In genomic region chr1:178275553-178275952, GRCh38 we compare ENCODE assay signal across 19 cellular contexts.
DNase-seq lines count a peak whose midpoint lies in the region; ATAC-seq, FAIRE-seq and TF ChIP-seq lines count a peak whose summit lies in the region.
"Had no signal": no experiment of that assay in that cellular context is flagged by ENCODE, and none has a peak within 500 bp of the region (broad histone marks: within the 10 kb centered on the region; RNA-seq: fewer than 3 reads in every experiment).

No MANE protein-coding gene starts in this region.

- no peak overlapping the region for H3K4me3 Mint-ChIP-seq in CD4-positive, alpha-beta T cell
- H3K4me3 Mint-ChIP-seq: activated naive CD4-positive, alpha-beta T cell treated with anti-CD3 and anti-CD28 coated beads, Interleukin-2, amount 10 ng/mL, durations not matched to agents 7 days and 5 days; brain; type B pancreatic cell had no signal

- no peak overlapping the region for H3K4me3 ChIP-seq in bronchial epithelial cell (ENCODE audit: low read depth, low read length)
- H3K4me3 ChIP-seq: pancreas, Peyer's patch had no signal

- no peaks in the 10 kb centered on the region for H3K36me3 ChIP-seq in bronchial epithelial cell (ENCODE audit: control insufficient read depth, insufficient read depth, low read length)
- H3K36me3 ChIP-seq: pancreas, Peyer's patch had no signal

- ATAC-seq in GM19397 (IDR thresholded peaks at IDR 0.05; ENCODE audit: unreplicated experiment): no peak
- no peak for ATAC-seq in CD4-positive, alpha-beta T cell (ENCODE audit: poor library complexity)
- ATAC-seq: activated CD4-positive, CD25-positive, alpha-beta regulatory T cell treated with anti-CD3 and anti-CD28 coated beads, Interleukin-2, amount 50 U/mL, for 24 hours had no signal

- intact Hi-C loops in CD4-positive, alpha-beta T cell (cut with DNase I, micrococcal nuclease): no loop called here

- POLR2A ChIA-PET in CD4-positive, alpha-beta T cell (lab: Charles Lee): interaction anchor here (0.6 kb wide), 1 partner anchor 388 kb away, joined by 3 read pairs; no protein-coding TSS in a partner anchor

- H3K9me3 ChIP-seq in CD4-positive, alpha-beta T cell (ENCODE audit: control insufficient read depth, low read length): peaks cover 3% of the 10 kb centered on the region
- H3K9me3 ChIP-seq: pancreas, Peyer's patch had no signal

- H3K27ac ChIP-seq in CD4-positive, alpha-beta T cell (ENCODE audit: low read depth, low read length): no peak overlapping the region
- H3K27ac ChIP-seq: pancreas, Peyer's patch had no signal

- no peaks in the 10 kb centered on the region for H3K4me1 Mint-ChIP-seq in CD4-positive, alpha-beta T cell (ENCODE audit: low read depth)
- H3K4me1 Mint-ChIP-seq: activated naive CD4-positive, alpha-beta T cell treated with anti-CD3 and anti-CD28 coated beads, Interleukin-2, amount 10 ng/mL, durations not matched to agents 7 days and 5 days had no signal

- CTCF ChIA-PET in CD4-positive, alpha-beta T cell (lab: Charles Lee): no interaction called here

- no peak for FAIRE-seq in bronchial epithelial cell (lab: Jason Lieb, UNC)
- FAIRE-seq: pancreas, small intestine had no signal

- H3K36me3 Mint-ChIP-seq in CD4-positive, alpha-beta T cell (ENCODE audit: low read depth): no peaks in the 10 kb centered on the region
- H3K36me3 Mint-ChIP-seq: activated naive CD4-positive, alpha-beta T cell treated with anti-CD3 and anti-CD28 coated beads, Interleukin-2, amount 10 ng/mL, durations not matched to agents 7 days and 5 days; type B pancreatic cell had no signal

- no peaks in the 10 kb centered on the region for H3K27me3 Mint-ChIP-seq in CD4-positive, alpha-beta T cell
- H3K27me3 Mint-ChIP-seq: activated naive CD4-positive, alpha-beta T cell treated with anti-CD3 and anti-CD28 coated beads, Interleukin-2, amount 10 ng/mL, durations not matched to agents 7 days and 5 days; brain; type B pancreatic cell had no signal

- DNase-seq in Daoy (ENCODE audit: low read depth): peak; percentile 9
- peak; percentile 37 for DNase-seq in KBM-7
- DNase-seq in bronchial epithelial cell (ENCODE audit: low read depth): peak; percentile 58
- DNase-seq in kidney tubule cell (ENCODE audit: low spot score): peak; percentile 60
- no peak for DNase-seq in NCI-H1417 (lab: John Stamatoyannopoulos, UW)
- DNase-seq in CD4-positive, alpha-beta T cell: no peak
- DNase-seq in OCI-M2 (lab: John Stamatoyannopoulos, UW; ENCODE audit: unreplicated experiment): no peak
- DNase-seq: activated CD8-positive, alpha-beta memory T cell treated with anti-CD3 and anti-CD28 coated beads, Interleukin-2, amount 50 U/mL, for 4 hours; activated naive CD4-positive, alpha-beta T cell treated with anti-CD3 and anti-CD28 coated beads, Interleukin-2, amount 10 ng/mL, durations not matched to agents 7 days and 5 days; NCI-H1694 treated with DMSO at 0.1 percent for 48 hours; pancreas; Peyer's patch; small intestine; stimulated activated naive CD4-positive, alpha-beta T cell; T-helper 1 cell had no signal

- in situ Hi-C loops in KBM-7 (cut with MboI; ENCODE audit: low pct_unique_long_range_greater_than_20kb, low sequenced_read_pairs): loop anchor here (25.0 kb wide), 1 partner anchor 213 kb away; no protein-coding TSS in a partner anchor

- H3K27ac Mint-ChIP-seq in CD4-positive, alpha-beta T cell: no peak overlapping the region
- H3K27ac Mint-ChIP-seq: activated naive CD4-positive, alpha-beta T cell treated with anti-CD3 and anti-CD28 coated beads, Interleukin-2, amount 10 ng/mL, durations not matched to agents 7 days and 5 days; type B pancreatic cell had no signal

- no peak for TF ChIP-seq CTCF in bronchial epithelial cell (IDR thresholded peaks at IDR 0.05; ENCODE audit: insufficient read depth, low read length, severe bottlenecking)
- no peak for TF ChIP-seq CTCF in CD4-positive, alpha-beta T cell (IDR thresholded peaks at IDR 0.05)

- H3K27me3 ChIP-seq in bronchial epithelial cell (ENCODE audit: control insufficient read depth, insufficient read depth, low read length): no peaks in the 10 kb centered on the region
- H3K27me3 ChIP-seq in CD4-positive, alpha-beta T cell (ENCODE audit: control insufficient read depth, insufficient read depth, low read length): no peaks in the 10 kb centered on the region
- H3K27me3 ChIP-seq: pancreas, Peyer's patch had no signal

- H3K9me3 Mint-ChIP-seq in CD4-positive, alpha-beta T cell: no peaks in the 10 kb centered on the region
- H3K9me3 Mint-ChIP-seq: activated naive CD4-positive, alpha-beta T cell treated with anti-CD3 and anti-CD28 coated beads, Interleukin-2, amount 10 ng/mL, durations not matched to agents 7 days and 5 days had no signal

Comparison
In these comparisons a context has a peak if more than half of its experiments do, and no peak if none do; other contexts are left out.
1. DNase-seq: peak in Daoy (single experiment), KBM-7 (single experiment), bronchial epithelial cell (single experiment) and kidney tubule cell (single experiment); none in NCI-H1417 (0 of 3), CD4-positive, alpha-beta T cell (0 of 10) and OCI-M2 (single experiment).